ENCODE assay signal across 12 cellular contexts in the genomic region with DNA sequence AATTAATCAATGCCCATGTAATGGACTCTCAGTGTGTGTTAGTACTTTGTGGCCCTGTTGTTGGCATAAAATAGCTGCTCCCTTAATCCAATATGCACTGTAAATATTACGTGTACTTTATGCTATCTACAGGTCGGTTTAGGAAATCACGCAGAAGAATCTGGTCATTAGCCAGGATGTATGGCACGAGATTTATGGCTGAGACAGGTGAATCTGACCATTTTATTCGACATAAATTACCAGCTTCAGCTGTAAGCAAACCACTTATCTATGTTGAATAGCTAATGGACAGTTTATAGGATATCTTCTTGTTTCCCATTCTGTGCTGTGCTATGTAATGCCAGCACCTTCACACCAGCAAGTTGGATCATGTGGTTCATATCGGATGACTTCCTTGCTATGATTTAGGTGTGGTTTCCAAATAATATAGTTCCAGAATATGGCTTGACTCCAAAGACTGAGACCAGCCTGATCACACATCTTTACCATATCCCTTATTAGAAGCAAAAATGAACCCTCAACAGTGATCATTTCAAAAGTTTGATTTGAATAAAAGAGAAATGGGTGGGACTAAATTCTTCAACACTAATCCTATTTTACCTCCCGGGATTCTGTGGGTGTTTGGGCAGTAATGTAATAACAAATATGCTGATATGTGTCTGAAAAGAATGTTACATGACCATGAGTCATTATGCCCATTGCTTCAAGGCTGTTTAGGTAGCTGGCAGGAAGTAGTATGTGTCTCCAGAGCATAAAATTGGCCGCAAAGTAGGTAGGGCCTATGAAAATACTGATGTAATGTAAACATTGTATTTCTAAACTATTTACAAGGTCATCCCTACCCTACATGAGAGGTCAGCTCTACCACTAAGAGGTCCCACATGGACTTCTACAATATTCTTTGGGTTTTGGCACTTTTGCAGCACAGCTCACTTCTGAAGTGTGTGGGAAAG.
DNase-seq lines count a peak whose midpoint lies in the region; ATAC-seq, FAIRE-seq and TF ChIP-seq lines count a peak whose summit lies in the region.
"Had no signal": no experiment of that assay in that cellular context is flagged by ENCODE, and none has a peak within 500 bp of the region (broad histone marks: within the 10 kb centered on the region; RNA-seq: fewer than 3 reads in every experiment).

No MANE protein-coding gene starts in this region.

- H3K9me3 Mint-ChIP-seq in CD8-positive, alpha-beta memory T cell: peaks cover 10 to 15% (median 12%) of the 10 kb centered on the region in 5 donors

- no peaks in the 10 kb centered on the region for H3K27me3 ChIP-seq in colonic mucosa
- no peaks in the 10 kb centered on the region for H3K27me3 ChIP-seq in pancreas
- H3K27me3 ChIP-seq in CD8-positive, alpha-beta memory T cell (ENCODE audit: insufficient read depth, low read length, poor library complexity, severe bottlenecking): peaks cover 5% of the 10 kb centered on the region
- H3K27me3 ChIP-seq in uterus: no peaks in the 10 kb centered on the region
- H3K27me3 ChIP-seq: tibial nerve had no signal

- no peak overlapping the region for H3K9ac ChIP-seq in colonic mucosa (ENCODE audit: low read depth in 2 of 2, low read length in 2 of 2)

- H3K4me3 ChIP-seq in colonic mucosa (no peak overlapping the region), pancreas (no peak overlapping the region), uterus (no peak overlapping the region)
- no peak overlapping the region for H3K4me3 ChIP-seq in CD8-positive, alpha-beta memory T cell (ENCODE audit: low read length)
- H3K4me3 ChIP-seq: K562, tibial nerve had no signal

- no peaks in the 10 kb centered on the region for H3K4me1 ChIP-seq in colonic mucosa
- peaks cover 0 to 3% (median 0%) of the 10 kb centered on the region in 3 donors for H3K4me1 ChIP-seq in pancreas
- H3K4me1 ChIP-seq in CD8-positive, alpha-beta memory T cell (ENCODE audit: insufficient read depth, low read length): no peaks in the 10 kb centered on the region
- H3K4me1 ChIP-seq in uterus: no peaks in the 10 kb centered on the region

- no peaks in the 10 kb centered on the region for H3K36me3 Mint-ChIP-seq in CD8-positive, alpha-beta memory T cell
- H3K36me3 Mint-ChIP-seq: activated naive CD8-positive, alpha-beta T cell had no signal

- CTCF ChIA-PET in CD8-positive, alpha-beta memory T cell (lab: Charles Lee): no interaction called here

- H3K27ac ChIP-seq in colonic mucosa (peak overlapping the region; percentile 6), pancreas (no peak overlapping the region), uterus (no peak overlapping the region)
- no peak overlapping the region for H3K27ac ChIP-seq in CD8-positive, alpha-beta memory T cell (ENCODE audit: low read depth, low read length)

- 65 to 72% methylated on average over 8 of the region's 8 CpGs for WGBS in pancreas, 2 donors

- ATAC-seq in pancreas: peak in 3 of 4 donors; percentile 56 to 81 (median 79)
- ATAC-seq: K562 had no signal

- H3K27ac Mint-ChIP-seq in CD8-positive, alpha-beta memory T cell: no peak overlapping the region
- H3K27ac Mint-ChIP-seq: activated naive CD8-positive, alpha-beta T cell had no signal

- peaks cover 3 to 25% of the 10 kb centered on the region in 2 donors for H3K27me3 Mint-ChIP-seq in CD8-positive, alpha-beta memory T cell

- no peak for FAIRE-seq in pancreas (lab: Jason Lieb, UNC)
- FAIRE-seq: K562, small intestine had no signal

- intact Hi-C loops in colonic mucosa (cut with DNase I) (no loop called here), pancreas (cut with DNase I) (no loop called here), uterus (cut with DNase I; ENCODE audit: low total_unique reads) (no loop called here)

- no peaks in the 10 kb centered on the region for H3K4me1 Mint-ChIP-seq in CD8-positive, alpha-beta memory T cell

- no peak overlapping the region for H3K4me3 Mint-ChIP-seq in CD8-positive, alpha-beta memory T cell
- H3K4me3 Mint-ChIP-seq: activated naive CD8-positive, alpha-beta T cell had no signal

- peak; percentile 98 for DNase-seq in EL
- peak; percentile 100 for DNase-seq in NCI-H226
- no peak for DNase-seq in colonic mucosa
- DNase-seq in pancreas: no peak
- no peak for DNase-seq in stimulated activated CD4-positive, alpha-beta T cell treated with anti-CD3 and anti-CD28 coated beads, Interleukin-2, amount 100 ng/mL, for 48 hours
- DNase-seq in CD8-positive, alpha-beta memory T cell: no peak
- no peak for DNase-seq in uterus
- DNase-seq in activated CD4-positive, CD25-positive, alpha-beta regulatory T cell treated with anti-CD3 and anti-CD28 coated beads, Interleukin-2, amount 50 U/mL, for 72 hours: no peak
- DNase-seq: small intestine had no signal

- TF ChIP-seq POLR2A in uterus (IDR thresholded peaks at IDR 0.05): no peak

- H3K9me3 ChIP-seq in colonic mucosa: no peaks in the 10 kb centered on the region
- H3K9me3 ChIP-seq in pancreas: no peaks in the 10 kb centered on the region
- H3K9me3 ChIP-seq in CD8-positive, alpha-beta memory T cell (ENCODE audit: low read length): no peaks in the 10 kb centered on the region
- no peaks in the 10 kb centered on the region for H3K9me3 ChIP-seq in uterus

- no peaks in the 10 kb centered on the region for H3K36me3 ChIP-seq in colonic mucosa
- no peaks in the 10 kb centered on the region for H3K36me3 ChIP-seq in pancreas
- H3K36me3 ChIP-seq in CD8-positive, alpha-beta memory T cell (ENCODE audit: insufficient read depth, low read length): no peaks in the 10 kb centered on the region
- H3K36me3 ChIP-seq in uterus: no peaks in the 10 kb centered on the region
- H3K36me3 ChIP-seq: tibial nerve had no signal

- TF ChIP-seq CTCF in colonic mucosa (IDR thresholded peaks at IDR 0.05) (no peak), pancreas (IDR thresholded peaks at IDR 0.05) (no peak), uterus (IDR thresholded peaks at IDR 0.05) (no peak)

- POLR2A ChIA-PET in CD8-positive, alpha-beta memory T cell (lab: Charles Lee): no interaction called here

Comparison
In these comparisons a context has a peak if more than half of its experiments do, and no peak if none do; other contexts are left out.
1. DNase-seq: peak in EL (single experiment) and NCI-H226 (single experiment); none in colonic mucosa (single experiment), pancreas (0 of 6), stimulated activated CD4-positive, alpha-beta T cell treated with anti-CD3 and anti-CD28 coated beads, Interleukin-2, amount 100 ng/mL, for 48 hours (0 of 2), CD8-positive, alpha-beta memory T cell (0 of 5), uterus (0 of 2) and activated CD4-positive, CD25-positive, alpha-beta regulatory T cell treated with anti-CD3 and anti-CD28 coated beads, Interleukin-2, amount 50 U/mL, for 72 hours (single experiment).